In genomic region chr6:27126046-27126814, GRCh38 we compare ENCODE assay signal across 8 cellular contexts.
DNase-seq lines count a peak whose midpoint lies in the region; ATAC-seq and TF ChIP-seq lines count a peak whose summit lies in the region.

No MANE protein-coding gene starts in this region.

- H3K4me3 Mint-ChIP-seq in activated T-cell treated with anti-CD3 and anti-CD28 coated beads, Interleukin-2, amount 50 U/mL, for 4 hours = peak overlapping the region; percentile 73

- DNase-seq in activated T-cell treated with anti-CD3 and anti-CD28 coated beads, Interleukin-2, amount 50 U/mL, for 4 hours = no peak
- no peak for DNase-seq in activated T-cell treated with anti-CD3 and anti-CD28 coated beads, Interleukin-2, amount 50 U/mL, for 1 hour
- DNase-seq in SK-N-MC (ENCODE audit: low read depth, low spot score) (no peak), suprapubic skin (ENCODE audit: low spot score in 2 of 2) (no peak), superior temporal gyrus (ENCODE audit: extremely low spot score) (no peak), SIG-M5 treated with dmso at 0.1 percent for 504 hours (lab: John Stamatoyannopoulos, UW; ENCODE audit: unreplicated experiment) (no peak), SHP77 treated with DMSO at 0.1 percent for 48 hours (lab: John Stamatoyannopoulos, UW) (no peak)

- H3K36me3 Mint-ChIP-seq in activated T-cell treated with anti-CD3 and anti-CD28 coated beads, Interleukin-2, amount 50 U/mL, for 4 hours (ENCODE audit: insufficient read depth) = no peaks in the 10 kb centered on the region

- peaks cover 19% of the 10 kb centered on the region for H3K4me1 Mint-ChIP-seq in activated T-cell treated with anti-CD3 and anti-CD28 coated beads, Interleukin-2, amount 50 U/mL, for 4 hours (ENCODE audit: low read depth)

- H3K9ac ChIP-seq in SK-N-MC (ENCODE audit: insufficient read length) (no peak overlapping the region), iPS-20b (ENCODE audit: low read depth, low read length) (no peak overlapping the region)

- H3K36me3 ChIP-seq in SK-N-MC (ENCODE audit: insufficient read depth, low read length) = no peaks in the 10 kb centered on the region
- H3K36me3 ChIP-seq in iPS-20b (ENCODE audit: insufficient read depth, low read depth, low read length) = peaks cover 5% of the 10 kb centered on the region; the same call in 1 of the 2 replicates
- no peaks in the 10 kb centered on the region for H3K36me3 ChIP-seq in suprapubic skin

- H3K27me3 Mint-ChIP-seq in activated T-cell treated with anti-CD3 and anti-CD28 coated beads, Interleukin-2, amount 50 U/mL, for 4 hours (ENCODE audit: low read depth) = no peaks in the 10 kb centered on the region

- ATAC-seq in activated T-cell treated with anti-CD3 and anti-CD28 coated beads, Interleukin-2, amount 50 U/mL, for 4 hours = no peak

- TF ChIP-seq POLR2A in suprapubic skin (IDR thresholded peaks at IDR 0.05) = no peak

- no peak for TF ChIP-seq CTCF in suprapubic skin (IDR thresholded peaks at IDR 0.05)

- H3K4me1 ChIP-seq in iPS-20b (ENCODE audit: insufficient read depth, low read length) (no peaks in the 10 kb centered on the region; the same call in 1 of the 2 replicates), suprapubic skin (peaks cover 7% of the 10 kb centered on the region)

- no peaks in the 10 kb centered on the region for H3K9me3 Mint-ChIP-seq in activated T-cell treated with anti-CD3 and anti-CD28 coated beads, Interleukin-2, amount 50 U/mL, for 4 hours

- WGBS in suprapubic skin = 94% methylated on average over 6 of the region's 6 CpGs

- TF ChIP-seq EP300 in suprapubic skin (IDR thresholded peaks at IDR 0.05) = no peak

- H3K9me3 ChIP-seq in SK-N-MC (ENCODE audit: low read depth, low read length) (no peaks in the 10 kb centered on the region), iPS-20b (ENCODE audit: insufficient read depth, low read depth, low read length) (no peaks in the 10 kb centered on the region), suprapubic skin (no peaks in the 10 kb centered on the region)

- peak overlapping the region; percentile 69 for H3K27ac ChIP-seq in SK-N-MC
- no peak overlapping the region for H3K27ac ChIP-seq in iPS-20b (ENCODE audit: low read length)
- H3K27ac ChIP-seq in suprapubic skin = no peak overlapping the region

- H3K27me3 ChIP-seq in iPS-20b (ENCODE audit: insufficient read depth, low read length) (no peaks in the 10 kb centered on the region), suprapubic skin (no peaks in the 10 kb centered on the region)

- peak overlapping the region; percentile 77 for H3K4me3 ChIP-seq in SK-N-MC
- peak overlapping the region; percentile 57; the same call in 1 of the 2 replicates for H3K4me3 ChIP-seq in iPS-20b (ENCODE audit: low read length)
- H3K4me3 ChIP-seq in suprapubic skin = peak overlapping the region; percentile 22

Comparison
In these comparisons a context has a peak if more than half of its experiments do, and no peak if none do; other contexts are left out.
1. H3K4me3 ChIP-seq: peak in every context shown above with its lines; median percentile 77 in SK-N-MC; 57 in iPS-20b; 22 in suprapubic skin.